ENCODE assay signal across 8 cellular contexts in the genomic region with DNA sequence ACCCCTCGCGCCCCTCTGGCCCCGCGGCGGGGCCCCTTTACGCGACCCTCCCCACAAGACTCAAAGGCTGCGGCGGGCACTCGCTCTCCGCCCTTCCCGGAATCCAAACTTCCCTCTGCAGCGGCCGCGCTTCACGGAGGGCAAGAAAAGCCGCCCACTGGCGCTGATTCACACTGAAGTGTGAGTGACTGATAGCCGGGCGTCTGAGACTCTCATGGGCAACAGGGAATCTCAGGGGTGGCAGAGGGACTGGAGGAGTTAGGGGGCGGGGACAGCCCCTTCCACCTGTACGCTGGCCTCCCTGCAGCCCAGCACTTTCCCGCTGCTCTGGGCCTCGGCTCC. TPM values are rescaled to one million over a fixed set of nuclear protein-coding genes. Genes with fewer than 3 reads are reported as not detected.
DNase-seq lines count a peak whose midpoint lies in the region; ATAC-seq and TF ChIP-seq lines count a peak whose summit lies in the region.

No MANE protein-coding gene starts in this region.

- H3K27me3 ChIP-seq in HUES6 (ENCODE audit: control insufficient read depth, insufficient read depth, low read length), result peaks cover 20% of the 10 kb centered on the region

- ATAC-seq in HG02798 (IDR thresholded peaks at IDR 0.05; ENCODE audit: poor library complexity, unreplicated experiment) (no peak), GM18909 (IDR thresholded peaks at IDR 0.05; ENCODE audit: poor library complexity, unreplicated experiment) (no peak)

- H3K36me3 ChIP-seq in HUES6 (ENCODE audit: control insufficient read depth, insufficient read depth, low read length), result no peaks in the 10 kb centered on the region

- H3K4me3 ChIP-seq in HUES6 (ENCODE audit: low read depth, low read length) (peak overlapping the region; percentile 54), fibroblast of the aortic adventitia (ENCODE audit: low read depth, low read length) (peak overlapping the region; percentile 72)

- H3K4me3 Mint-ChIP-seq in osteocyte (ENCODE audit: unreplicated experiment), result peak overlapping the region; percentile 89

- no peaks in the 10 kb centered on the region for H3K9me3 ChIP-seq in HUES6 (ENCODE audit: control insufficient read depth, insufficient read depth, low read depth, low read length)

- no peak overlapping the region for H3K9ac ChIP-seq in HUES6 (ENCODE audit: low read length)

- H3K27me3 Mint-ChIP-seq in osteocyte (ENCODE audit: unreplicated experiment), result no peaks in the 10 kb centered on the region

- H3K27ac Mint-ChIP-seq in osteocyte (ENCODE audit: unreplicated experiment), result peak overlapping the region; percentile 94

- no peak overlapping the region for H3K27ac ChIP-seq in HUES6 (ENCODE audit: low read depth, low read length)

- H3K4me1 ChIP-seq in HUES6 (ENCODE audit: control insufficient read depth, insufficient read depth, low read length), result peaks cover 37% of the 10 kb centered on the region

- H3K4me1 Mint-ChIP-seq in osteocyte (ENCODE audit: unreplicated experiment), result peaks cover 53% of the 10 kb centered on the region

- in situ Hi-C loops in ACHN (cut with HindIII; ENCODE audit: low pct_ligation_motif_present, low pct_unique_long_range_greater_than_20kb, low sequenced_read_pairs), result no loop called here

- peaks cover 2% of the 10 kb centered on the region for H3K36me3 Mint-ChIP-seq in osteocyte (ENCODE audit: unreplicated experiment)

- peak; percentile 56 for DNase-seq in ACHN
- peak; percentile 83 for DNase-seq in activated CD8-positive, alpha-beta memory T cell treated with anti-CD3 and anti-CD28 coated beads for 24 hours
- peak; percentile 56 for DNase-seq in fibroblast of the aortic adventitia (ENCODE audit: low read depth)
- peak; percentile 81 for DNase-seq in osteocyte (ENCODE audit: extremely low spot score, unreplicated experiment)
- DNase-seq in retina, result no peak

- TF ChIP-seq CTCF in fibroblast of the aortic adventitia (IDR thresholded peaks at IDR 0.05; ENCODE audit: insufficient read depth, low read length), result no peak
- TF ChIP-seq CTCF in osteocyte (IDR thresholded peaks at IDR 0.05), result no peak

- H3K9me3 Mint-ChIP-seq in osteocyte (ENCODE audit: unreplicated experiment), result no peaks in the 10 kb centered on the region

RNA-seq across cellular contexts. Expression of gene SH3BP2, which starts 0.7 kb away (rescaled TPM):
- total RNA-seq in fibroblast of the aortic adventitia (ENCODE audit: low replicate concordance) (30.7 and 30.8 TPM in 2 replicates), osteocyte (105 and 110 TPM in 2 replicates)

RNA-seq across cellular contexts. Expression of gene TNIP2, which starts 37.4 kb away (rescaled TPM):
- total RNA-seq in fibroblast of the aortic adventitia (ENCODE audit: low replicate concordance) (31.5 and 65.7 TPM in 2 replicates), osteocyte (32.7 and 34.0 TPM in 2 replicates)

RNA-seq across cellular contexts. Expression of gene ADD1, which starts 50.1 kb away (rescaled TPM):
- total RNA-seq in fibroblast of the aortic adventitia (ENCODE audit: low replicate concordance), result 168 and 591 TPM in 2 replicates
- 273 and 274 TPM in 2 replicates for total RNA-seq in osteocyte
